In the genomic region with DNA sequence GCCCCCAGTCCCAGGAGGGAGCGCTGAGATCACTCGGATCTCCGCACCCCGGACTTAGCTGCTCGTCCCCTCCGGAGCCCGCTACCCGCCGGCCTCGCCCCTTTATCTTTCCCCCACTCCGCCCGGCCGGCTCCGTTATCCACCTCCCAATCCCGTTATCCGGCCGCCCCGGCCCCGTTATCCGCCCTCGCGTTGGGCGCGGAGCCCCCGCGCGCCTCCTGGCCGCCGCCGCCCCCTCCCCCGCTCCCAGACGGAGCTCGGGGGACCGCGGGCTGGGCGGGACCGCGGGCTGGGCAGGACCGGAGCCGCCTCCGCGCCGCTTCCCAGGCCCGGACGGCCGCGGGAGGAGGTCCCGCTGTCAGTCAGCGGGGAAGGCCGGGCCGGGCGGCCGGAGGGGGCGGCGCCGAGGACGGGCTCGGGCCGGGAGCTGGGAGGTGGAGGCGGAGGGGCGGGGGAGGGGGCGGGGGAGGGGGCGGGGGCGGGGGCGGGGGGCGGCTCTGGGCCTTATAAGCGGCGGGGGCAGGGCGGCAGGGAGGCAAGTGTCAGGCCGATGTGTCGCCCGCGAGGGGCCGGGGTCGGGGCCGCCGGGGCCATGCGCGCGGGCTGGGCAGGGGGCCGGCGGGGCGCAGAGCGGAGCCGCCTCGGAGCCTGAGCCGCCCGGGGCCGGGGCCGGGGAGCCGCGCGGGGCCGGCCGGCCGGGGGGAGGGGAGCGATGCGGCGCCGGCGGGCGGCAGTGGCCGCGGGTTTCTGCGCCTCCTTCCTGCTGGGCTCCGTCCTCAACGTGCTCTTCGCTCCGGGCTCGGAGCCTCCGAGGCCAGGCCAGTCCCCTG, we compare ENCODE assay signal across 1 cellular context.
TF ChIP-seq lines count a peak whose summit lies in the region.

A gene with protein sequence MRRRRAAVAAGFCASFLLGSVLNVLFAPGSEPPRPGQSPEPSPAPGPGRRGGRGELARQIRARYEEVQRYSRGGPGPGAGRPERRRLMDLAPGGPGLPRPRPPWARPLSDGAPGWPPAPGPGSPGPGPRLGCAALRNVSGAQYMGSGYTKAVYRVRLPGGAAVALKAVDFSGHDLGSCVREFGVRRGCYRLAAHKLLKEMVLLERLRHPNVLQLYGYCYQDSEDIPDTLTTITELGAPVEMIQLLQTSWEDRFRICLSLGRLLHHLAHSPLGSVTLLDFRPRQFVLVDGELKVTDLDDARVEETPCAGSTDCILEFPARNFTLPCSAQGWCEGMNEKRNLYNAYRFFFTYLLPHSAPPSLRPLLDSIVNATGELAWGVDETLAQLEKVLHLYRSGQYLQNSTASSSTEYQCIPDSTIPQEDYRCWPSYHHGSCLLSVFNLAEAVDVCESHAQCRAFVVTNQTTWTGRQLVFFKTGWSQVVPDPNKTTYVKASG (plus strand): TSS at position 534 of the 830 bp plus-strand sequence. CDS start 179 bp downstream, at position 713.

TF ChIP-seq in GM12878, 131 proteins besides CTCF, POLR2A, EP300 and RAD21 (continued from another document):
- peak; percentile 73 for TF ChIP-seq PBX3 (IDR thresholded peaks at IDR 0.05; ENCODE audit: insufficient replicate concordance, low read depth, low read length)
